ENCODE assay signal across 14 cellular contexts in the genomic region with DNA sequence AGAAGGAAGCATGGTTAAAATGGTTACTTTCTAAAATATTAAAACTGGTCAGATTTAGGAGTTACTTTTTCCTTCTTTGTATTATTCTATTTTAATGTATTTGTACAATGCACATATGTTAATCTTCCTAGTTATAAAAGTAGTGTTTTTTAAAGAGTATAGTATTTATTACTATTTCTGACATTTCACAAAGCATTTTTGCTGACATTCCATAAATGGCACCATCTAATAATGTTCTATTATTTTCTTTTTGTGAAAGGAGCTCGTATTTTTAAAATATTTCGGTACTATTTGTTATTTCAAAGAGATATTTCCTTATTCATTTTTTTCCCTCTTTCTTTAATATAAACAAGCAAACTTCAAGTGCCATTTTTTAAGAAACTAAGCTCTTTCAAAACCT. TPM values are rescaled to one million over a fixed set of nuclear protein-coding genes. Genes with fewer than 3 reads are reported as not detected.
"Had no signal": no experiment of that assay in that cellular context is flagged by ENCODE, and none has a peak within 500 bp of the region (broad histone marks: within the 10 kb centered on the region; RNA-seq: fewer than 3 reads in every experiment).

No MANE protein-coding gene starts in this region.

- H3K9me3 ChIP-seq: adrenal gland, gastroesophageal sphincter, heart right ventricle, tibial artery, vagina had no signal

- H3K4me3 Mint-ChIP-seq: activated CD4-positive, alpha-beta memory T cell treated with anti-CD3 and anti-CD28 coated beads, Interleukin-2, amount 10 ng/mL, durations not matched to agents 7 days and 5 days; activated naive CD4-positive, alpha-beta T cell treated with anti-CD3 and anti-CD28 coated beads for 36 hours; stimulated activated memory B cell treated with anti-CD40 and anti-IgM and Interleukin-4, amounts not matched to agents 10 μg/mL and 1 μg/mL and 100 μg/mL, for 72 hours had no signal

- H3K4me1 ChIP-seq: gastroesophageal sphincter, tibial artery had no signal

- DNase-seq: activated CD4-positive, alpha-beta memory T cell treated with anti-CD3 and anti-CD28 coated beads, Interleukin-2, amount 10 ng/mL, durations not matched to agents 7 days and 5 days; activated CD4-positive, CD25-positive, alpha-beta regulatory T cell treated with anti-CD3 and anti-CD28 coated beads, Interleukin-2, amount 50 U/mL, for 72 hours; activated naive CD4-positive, alpha-beta T cell treated with anti-CD3 and anti-CD28 coated beads for 36 hours; heart right ventricle; tibial artery had no signal

- H3K27me3 ChIP-seq: adrenal gland, gastroesophageal sphincter, heart right ventricle, tibial artery, vagina had no signal

- H3K27ac Mint-ChIP-seq: stimulated activated memory B cell treated with anti-CD40 and anti-IgM and Interleukin-4, amounts not matched to agents 10 μg/mL and 1 μg/mL and 100 μg/mL, for 72 hours had no signal

- ATAC-seq: gastroesophageal sphincter; left colon; stimulated activated memory B cell treated with anti-CD40 and anti-IgM and Interleukin-4, amounts not matched to agents 10 μg/mL and 1 μg/mL and 100 μg/mL, for 72 hours had no signal

- H3K27me3 Mint-ChIP-seq: activated CD4-positive, alpha-beta memory T cell treated with anti-CD3 and anti-CD28 coated beads, Interleukin-2, amount 10 ng/mL, durations not matched to agents 7 days and 5 days; stimulated activated memory B cell treated with anti-CD40 and anti-IgM and Interleukin-4, amounts not matched to agents 10 μg/mL and 1 μg/mL and 100 μg/mL, for 72 hours had no signal

- H3K27ac ChIP-seq: gastroesophageal sphincter, tibial artery, vagina had no signal

- H3K4me3 ChIP-seq: adrenal gland, gastroesophageal sphincter, heart right ventricle, tibial artery, vagina had no signal

- FAIRE-seq: endometrium, islet of Langerhans had no signal

RNA-seq across cellular contexts. Expression of a gene that starts 47.5 kb away (rescaled TPM):
- total RNA-seq: activated naive CD4-positive, alpha-beta T cell treated with anti-CD3 and anti-CD28 coated beads for 36 hours; activated T-helper 2 cell treated with anti-CD3 and anti-CD28 coated beads, Interferon-gamma antibody, Interleukin-2, Interleukin-4, amounts not matched to agents 10 μg/mL and 5 μg/mL and 100 μg/mL, durations not matched to agents 14 hours and 24 hours and 36 hours; adrenal gland; renal cortical epithelial cell; vagina had no signal
- polyA plus RNA-seq: heart right ventricle had no signal
